In genomic region chr7:150961510-150962284, GRCh38 we compare ENCODE assay signal across 1 cellular context.
A peak's percentile ranks its signal among the peaks of the same experiment; 100 is the strongest.
TF ChIP-seq lines count a peak whose summit lies in the region.

No MANE protein-coding gene starts in this region.

TF ChIP-seq in K562, 482 proteins besides CTCF, POLR2A, EP300 and RAD21 (continued from another document and continues in another):
- TF ChIP-seq ZBTB40 (IDR thresholded peaks at IDR 0.05), result no peak; the same call in 1 of the 2 replicates
- TF ChIP-seq ZBTB40 (CRISPR knock-in tag; IDR thresholded peaks at IDR 0.05), result no peak
- TF ChIP-seq MTF1 (CRISPR knock-in tag; IDR thresholded peaks at IDR 0.05; ENCODE audit: borderline replicate concordance), result peak; percentile 37; the same call in 1 of the 2 replicates
- TF ChIP-seq PHTF2 (CRISPR knock-in tag; IDR thresholded peaks at IDR 0.05), result no peak
- TF ChIP-seq NRF1 (conservative IDR thresholded peaks at IDR 0.05 in 1 of 2, IDR thresholded peaks at IDR 0.05 in 1 of 2), result peak in 1 of 2 experiments; percentile 10; a peak in 1 of 4 replicates
- no peak for TF ChIP-seq GTF2F1 (IDR thresholded peaks at IDR 0.05; ENCODE audit: low read depth, low read length)
- TF ChIP-seq ZNF347 (CRISPR knock-in tag; IDR thresholded peaks at IDR 0.05; ENCODE audit: low read depth), result no peak
- TF ChIP-seq CHD4 (IDR thresholded peaks at IDR 0.05; ENCODE audit: insufficient read depth, insufficient replicate concordance, low read depth, low read length, poor library complexity, severe bottlenecking), result no peak
- TF ChIP-seq POLR2AphosphoS2 (IDR thresholded peaks at IDR 0.05; ENCODE audit: low read length), result no peak
- peak; percentile 96 for TF ChIP-seq TFAP4 (CRISPR knock-in tag; IDR thresholded peaks at IDR 0.05; ENCODE audit: borderline replicate concordance)
- TF ChIP-seq ZNF655 (CRISPR knock-in tag; IDR thresholded peaks at IDR 0.05), result no peak
- TF ChIP-seq CHCHD3 (CRISPR knock-in tag; IDR thresholded peaks at IDR 0.05), result no peak
- no peak for TF ChIP-seq HSF4 (CRISPR knock-in tag; IDR thresholded peaks at IDR 0.05; ENCODE audit: borderline replicate concordance)
- TF ChIP-seq ZNF318 (IDR thresholded peaks at IDR 0.05; ENCODE audit: borderline replicate concordance in 1 of 2, low read depth in 1 of 2), result no peak
- TF ChIP-seq SAP30 (IDR thresholded peaks at IDR 0.05; ENCODE audit: borderline replicate concordance, insufficient read depth, low read depth, low read length, poor library complexity, severe bottlenecking), result no peak
- peak; percentile 71; the same call in 1 of the 2 replicates for TF ChIP-seq NR1H2 (CRISPR knock-in tag; IDR thresholded peaks at IDR 0.05)
- TF ChIP-seq PURB (CRISPR knock-in tag; IDR thresholded peaks at IDR 0.05; ENCODE audit: low read depth), result no peak
- TF ChIP-seq ZNF584 (CRISPR knock-in tag; IDR thresholded peaks at IDR 0.05; ENCODE audit: low read depth), result peak; percentile 18; the same call in 1 of the 2 replicates
- TF ChIP-seq ZNF41 (CRISPR knock-in tag; conservative IDR thresholded peaks at IDR 0.05), result no peak; the same call in 1 of the 2 replicates
- no peak for TF ChIP-seq BCLAF1 (IDR thresholded peaks at IDR 0.05; ENCODE audit: borderline replicate concordance in 1 of 2, control insufficient read depth in 1 of 2, low read depth in 2 of 2, low read length in 1 of 2)
- TF ChIP-seq ZNF124 (CRISPR knock-in tag; IDR thresholded peaks at IDR 0.05), result no peak
- TF ChIP-seq ZNF3 (CRISPR knock-in tag; IDR thresholded peaks at IDR 0.05), result no peak
- no peak for TF ChIP-seq ZBTB33 (CRISPR knock-in tag; IDR thresholded peaks at IDR 0.05)
- TF ChIP-seq HNRNPLL (IDR thresholded peaks at IDR 0.05; ENCODE audit: low read depth, low read length, poor library complexity, severe bottlenecking), result peak; percentile 25
- peak; percentile 61; the same call in 1 of the 2 replicates for TF ChIP-seq NFIC (IDR thresholded peaks at IDR 0.05)
- TF ChIP-seq STAT5B (CRISPR knock-in tag; IDR thresholded peaks at IDR 0.05), result no peak
- no peak for TF ChIP-seq ARID1B (IDR thresholded peaks at IDR 0.05)
- no peak for TF ChIP-seq ZFPM2 (CRISPR knock-in tag; IDR thresholded peaks at IDR 0.05)
- TF ChIP-seq NCOR1 (IDR thresholded peaks at IDR 0.05), result no peak
- no peak for TF ChIP-seq FUS (optimal IDR thresholded peaks at IDR 0.05; ENCODE audit: low read depth, low read length)
- TF ChIP-seq ZNF134 (CRISPR knock-in tag; conservative IDR thresholded peaks at IDR 0.05), result no peak
- no peak for TF ChIP-seq HDAC1 (IDR thresholded peaks at IDR 0.05)
- TF ChIP-seq SP2 (IDR thresholded peaks at IDR 0.05; ENCODE audit: extremely low read depth, low read depth, low read length, poor library complexity, severe bottlenecking), result no peak
- no peak for TF ChIP-seq OTX1 (CRISPR knock-in tag; IDR thresholded peaks at IDR 0.05)
- peak; percentile 49 for TF ChIP-seq CXXC5 (CRISPR knock-in tag; IDR thresholded peaks at IDR 0.05)
